8 cellular contexts compared by ENCODE assay signal in genomic region chr17:39400547-39401411, GRCh38. TPM values are rescaled to one million over a fixed set of nuclear protein-coding genes. Genes with fewer than 3 reads are reported as not detected.
DNase-seq lines count a peak whose midpoint lies in the region; ATAC-seq and TF ChIP-seq lines count a peak whose summit lies in the region.

No MANE protein-coding gene starts in this region.

- POLR2A ChIA-PET in CD4-positive, alpha-beta memory T cell (lab: Charles Lee; ENCODE audit: partially characterized antibody), result interaction anchor here (0.6 to 4.3 kb wide), 7 partner anchors 9 to 248 kb away, joined by 3 to 52 read pairs (median 5); partner anchors contain the start of genes CDK12, MED1 and RPL19

- H3K9ac ChIP-seq in stomach smooth muscle (ENCODE audit: low read length in 2 of 2), result peak overlapping the region; percentile 82 to 83

- TF ChIP-seq CTCF in RWPE2 (IDR thresholded peaks at IDR 0.05; ENCODE audit: poor library complexity, severe bottlenecking), result no peak

- peaks cover 31 to 58% (median 40%) of the 10 kb centered on the region in 4 donors for H3K4me1 Mint-ChIP-seq in CD4-positive, alpha-beta memory T cell

- H3K4me3 ChIP-seq in CD4-positive, alpha-beta memory T cell (ENCODE audit: low read length in 2 of 2), result peak overlapping the region; percentile 87 to 89
- H3K4me3 ChIP-seq in HAP-1, result peak overlapping the region; percentile 77
- peak overlapping the region; percentile 94 for H3K4me3 ChIP-seq in RWPE2 (ENCODE audit: severe bottlenecking)
- peak overlapping the region; percentile 58 to 92 for H3K4me3 ChIP-seq in stomach smooth muscle (ENCODE audit: low read length in 2 of 2)

- H3K9me3 Mint-ChIP-seq in CD4-positive, alpha-beta memory T cell, result no peaks in the 10 kb centered on the region

- in situ Hi-C loops in HAP-1 (cut with MboI; ENCODE audit: low sequenced_read_pairs), result no loop called here

- ATAC-seq in RWPE2 (ENCODE audit: low read depth), result peak; percentile 19
- ATAC-seq in HG03469 (IDR thresholded peaks at IDR 0.05; ENCODE audit: unreplicated experiment), result no peak

- CTCF ChIA-PET in CD4-positive, alpha-beta memory T cell (lab: Charles Lee; ENCODE audit: partially characterized antibody), result interaction anchor here (1.1 kb wide), 1 partner anchor 194 kb away, joined by 3 read pairs; no protein-coding TSS in a partner anchor

- H3K4me1 ChIP-seq in CD4-positive, alpha-beta memory T cell (ENCODE audit: insufficient read depth, low read length), result peaks cover 17% of the 10 kb centered on the region
- H3K4me1 ChIP-seq in HAP-1, result peaks cover 9% of the 10 kb centered on the region; the same call in 1 of the 2 replicates
- peaks cover 18% of the 10 kb centered on the region for H3K4me1 ChIP-seq in RWPE2 (ENCODE audit: insufficient read depth, poor library complexity, severe bottlenecking)
- peaks cover 5% of the 10 kb centered on the region for H3K4me1 ChIP-seq in stomach smooth muscle (ENCODE audit: control insufficient read depth, insufficient read depth, low read length)

- peak overlapping the region; percentile 90 to 97 (median 96) for H3K27ac Mint-ChIP-seq in CD4-positive, alpha-beta memory T cell

- peak in 2 of 5 donors; percentile 17 to 40 for DNase-seq in CD4-positive, alpha-beta memory T cell
- DNase-seq in HAP-1 (ENCODE audit: low spot score in 2 of 2), result peak in 1 of 2 experiments; percentile 11
- DNase-seq in RWPE2 (ENCODE audit: low spot score), result no peak
- peak; percentile 40 for DNase-seq in dermis blood vessel endothelial cell
- DNase-seq in lung microvascular endothelial cell (ENCODE audit: low read depth in 2 of 2), result peak; percentile 20 to 33
- no peak for DNase-seq in NCI-H226

- no peaks in the 10 kb centered on the region for H3K27me3 ChIP-seq in CD4-positive, alpha-beta memory T cell (ENCODE audit: insufficient read depth, low read length)
- H3K27me3 ChIP-seq in HAP-1 (ENCODE audit: low read depth), result no peaks in the 10 kb centered on the region
- no peaks in the 10 kb centered on the region for H3K27me3 ChIP-seq in RWPE2 (ENCODE audit: insufficient read depth, poor library complexity, severe bottlenecking)
- H3K27me3 ChIP-seq in stomach smooth muscle (ENCODE audit: control insufficient read depth in 1 of 2, insufficient read depth in 2 of 2, low read length in 2 of 2), result no peaks in the 10 kb centered on the region

- intact Hi-C loops in CD4-positive, alpha-beta memory T cell (cut with micrococcal nuclease), result no loop called here

- peaks cover 0 to 2% of the 10 kb centered on the region in 2 donors for H3K27me3 Mint-ChIP-seq in CD4-positive, alpha-beta memory T cell

- peaks cover under 1 to 17% of the 10 kb centered on the region in 2 donors for H3K36me3 Mint-ChIP-seq in CD4-positive, alpha-beta memory T cell

- no peaks in the 10 kb centered on the region for H3K9me3 ChIP-seq in CD4-positive, alpha-beta memory T cell (ENCODE audit: control insufficient read depth in 1 of 2, low read length in 2 of 2)
- no peaks in the 10 kb centered on the region for H3K9me3 ChIP-seq in HAP-1
- H3K9me3 ChIP-seq in RWPE2 (ENCODE audit: severe bottlenecking), result no peaks in the 10 kb centered on the region
- no peaks in the 10 kb centered on the region for H3K9me3 ChIP-seq in stomach smooth muscle (ENCODE audit: control insufficient read depth in 2 of 2, low read length in 2 of 2)

- peak overlapping the region; percentile 93 to 99 (median 96) for H3K4me3 Mint-ChIP-seq in CD4-positive, alpha-beta memory T cell

- H3K36me3 ChIP-seq in CD4-positive, alpha-beta memory T cell (ENCODE audit: insufficient read depth, low read length), result no peaks in the 10 kb centered on the region
- H3K36me3 ChIP-seq in HAP-1 (replicated peaks), result no peaks in the 10 kb centered on the region
- no peaks in the 10 kb centered on the region for H3K36me3 ChIP-seq in RWPE2 (ENCODE audit: low read depth)
- H3K36me3 ChIP-seq in stomach smooth muscle (ENCODE audit: control insufficient read depth in 2 of 2, insufficient read depth in 2 of 2, low read length in 2 of 2), result peaks cover 0 to 4% of the 10 kb centered on the region in 2 donors

- peak overlapping the region; percentile 85 for H3K27ac ChIP-seq in CD4-positive, alpha-beta memory T cell (ENCODE audit: low read depth, low read length)
- H3K27ac ChIP-seq in RWPE2 (ENCODE audit: poor library complexity, severe bottlenecking) (peak overlapping the region; percentile 60), stomach smooth muscle (ENCODE audit: low read length) (peak overlapping the region; percentile 82)

RNA-seq across cellular contexts. Expression of gene FBXL20, which starts 0.6 kb away (rescaled TPM):
- 10 to 100 TPM; 35.3 to 38.5 TPM for total RNA-seq in CD4-positive, alpha-beta memory T cell
- polyA plus RNA-seq in CD4-positive, alpha-beta memory T cell, result 1 to 10 TPM; 1.5 to 4.1 TPM
- 20.2 and 23.3 TPM in 2 replicates for total RNA-seq in dermis blood vessel endothelial cell
- total RNA-seq in lung microvascular endothelial cell, result 7.0 and 10.1 TPM in 2 replicates

RNA-seq across cellular contexts. Expression of gene MED1, which starts 50.3 kb away (rescaled TPM):
- total RNA-seq in CD4-positive, alpha-beta memory T cell, result 10 to 100 TPM; 59.1 to 62.3 TPM
- polyA plus RNA-seq in CD4-positive, alpha-beta memory T cell, result 10 to 100 TPM in 1 of 2 donors, 1 to 10 TPM in 1; 6.4 to 23.4 TPM
- total RNA-seq in dermis blood vessel endothelial cell (18.9 and 32.2 TPM in 2 replicates), lung microvascular endothelial cell (15.3 and 19.6 TPM in 2 replicates)

Comparison
In these comparisons a context has a peak if more than half of its experiments do, and no peak if none do; other contexts are left out.
1. DNase-seq: peak in dermis blood vessel endothelial cell (single experiment) and lung microvascular endothelial cell (2 of 2); none in RWPE2 (single experiment) and NCI-H226 (single experiment).
2. Peak in every context shown above with its lines, with median percentiles within 50 percentile points of each other: H3K27ac ChIP-seq and H3K4me3 ChIP-seq.